In genomic region chrX:47216393-47216925, GRCh38 we compare ENCODE assay signal across 8 cellular contexts. TPM values are rescaled to one million over a fixed set of nuclear protein-coding genes. Genes with fewer than 3 reads are reported as not detected.
DNase-seq lines count a peak whose midpoint lies in the region; ATAC-seq, FAIRE-seq and TF ChIP-seq lines count a peak whose summit lies in the region.

No MANE protein-coding gene starts in this region.

- H2BK5ac ChIP-seq in IMR-90 (ENCODE audit: low read depth, low read length, poor library complexity, severe bottlenecking): no peak overlapping the region

- TF ChIP-seq CTCF in IMR-90 (conservative IDR thresholded peaks at IDR 0.05; ENCODE audit: low read depth, low read length): no peak
- TF ChIP-seq CTCF in breast epithelium (IDR thresholded peaks at IDR 0.05): no peak

- 0 out of 2 replicates have a peak, but pooled peaks cover 5% of the 10 kb centered on the region for H3K36me3 ChIP-seq in ACC112 (ENCODE audit: insufficient read depth, low read length)
- H3K36me3 ChIP-seq in IMR-90 (ENCODE audit: control insufficient read depth, insufficient read depth, low read length): peaks cover 42% of the 10 kb centered on the region
- peaks cover 7% of the 10 kb centered on the region for H3K36me3 ChIP-seq in breast epithelium

- no peak for FAIRE-seq in GM12892 (lab: Jason Lieb, UNC)

- H3K79me1 ChIP-seq in IMR-90 (ENCODE audit: low read depth in 1 of 2, low read length in 2 of 2): peaks cover 0 to 39% of the 10 kb centered on the region in 2 experiments; a peak in 2 of 4 replicates

- peak overlapping the region; percentile 49 to 100 (median 99) for H3K27ac Mint-ChIP-seq in naive thymus-derived CD8-positive, alpha-beta T cell

- H2AFZ ChIP-seq in ACC112 (ENCODE audit: low read length, unreplicated experiment) (no peak overlapping the region), IMR-90 (replicated peaks; ENCODE audit: low read length, poor library complexity) (no peak overlapping the region)

- H3K4me2 ChIP-seq in IMR-90 (ENCODE audit: low read depth, low read length): no peak overlapping the region

- no peak overlapping the region for H3K9ac ChIP-seq in IMR-90 (ENCODE audit: low read depth, low read length)

- H4K5ac ChIP-seq in IMR-90 (ENCODE audit: low read depth, low read length): no peak overlapping the region

- no peak overlapping the region for H2AK5ac ChIP-seq in IMR-90 (ENCODE audit: low read depth, low read length)

- H3K4ac ChIP-seq in IMR-90 (ENCODE audit: low read depth, low read length): no peak overlapping the region

- H3K14ac ChIP-seq in IMR-90 (replicated peaks; ENCODE audit: low read depth, low read length): no peak overlapping the region

- no peak overlapping the region for H3K18ac ChIP-seq in IMR-90 (ENCODE audit: low read depth, low read length)

- H3K9me1 ChIP-seq in IMR-90 (ENCODE audit: insufficient read depth, low read length): peaks cover 26% of the 10 kb centered on the region

- H2BK120ac ChIP-seq in IMR-90 (ENCODE audit: low read depth, low read length): no peak overlapping the region

- peaks cover 31 to 52% (median 36%) of the 10 kb centered on the region in 4 donors for H3K4me1 Mint-ChIP-seq in naive thymus-derived CD8-positive, alpha-beta T cell

- in situ Hi-C loops in IMR-90 (cut with MboI; ENCODE audit: low sequenced_read_pairs): loop anchor here (25.0 kb wide), 1 partner anchor 421 kb away; the partner anchor contains the start of gene CFP

- no peak for TF ChIP-seq POLR2A in IMR-90 (IDR thresholded peaks at IDR 0.05; ENCODE audit: low read depth, low read length)
- TF ChIP-seq POLR2A in breast epithelium (IDR thresholded peaks at IDR 0.05): no peak
- no peak for TF ChIP-seq POLR2A in GM12892 (IDR thresholded peaks at IDR 0.05; ENCODE audit: low read depth, low read length)

- H3K27me3 Mint-ChIP-seq in naive thymus-derived CD8-positive, alpha-beta T cell: no peaks in the 10 kb centered on the region

- H3K9me3 Mint-ChIP-seq in naive thymus-derived CD8-positive, alpha-beta T cell: no peaks in the 10 kb centered on the region

- BruUV-seq in IMR-90 (replicated peaks; lab: Mats Ljungman, UMichigan): no TSS peak

- H2BK20ac ChIP-seq in IMR-90 (ENCODE audit: low read depth, low read length): no peak overlapping the region

- intact Hi-C loops in IMR-90 (cut with micrococcal nuclease): no loop called here
- intact Hi-C loops in breast epithelium (cut with DNase I; ENCODE audit: low total_unique reads): no loop called here

- no peak for DNase-seq in IMR-90
- no peak for DNase-seq in breast epithelium (ENCODE audit: low spot score in 2 of 2)
- DNase-seq in naive thymus-derived CD8-positive, alpha-beta T cell: no peak
- DNase-seq in stimulated activated CD8-positive, alpha-beta memory T cell treated with anti-CD3 and anti-CD28 coated beads, Interleukin-4, amount 100 ng/mL, for 48 hours: no peak
- no peak for DNase-seq in GOT3 (lab: John Stamatoyannopoulos, UW)
- no peak for DNase-seq in GM12892 (ENCODE audit: insufficient read length)

- H2AK9ac ChIP-seq in IMR-90 (replicated peaks; ENCODE audit: low read depth, low read length, poor library complexity): no peak overlapping the region

- no peak for ATAC-seq in IMR-90 (ENCODE audit: low read depth)
- ATAC-seq in naive thymus-derived CD8-positive, alpha-beta T cell: no peak
- ATAC-seq in GM21576 (IDR thresholded peaks at IDR 0.05; ENCODE audit: unreplicated experiment): no peak

- TF ChIP-seq RAD21 in IMR-90 (IDR thresholded peaks at IDR 0.05; ENCODE audit: low read length): no peak

- peaks cover 1 to 43% (median 2%) of the 10 kb centered on the region in 3 donors for H3K36me3 Mint-ChIP-seq in naive thymus-derived CD8-positive, alpha-beta T cell

- H2BK15ac ChIP-seq in IMR-90 (ENCODE audit: low read depth, low read length): no peak overlapping the region

- peaks cover 84% of the 10 kb centered on the region for H4K20me1 ChIP-seq in IMR-90 (ENCODE audit: insufficient read depth, low read length)

- H3K4me3 Mint-ChIP-seq in naive thymus-derived CD8-positive, alpha-beta T cell: peak overlapping the region in 8 of 10 donors; percentile 86 to 98 (median 94)

- no peak overlapping the region for H3K4me3 ChIP-seq in ACC112 (ENCODE audit: low read depth, low read length)
- H3K4me3 ChIP-seq in IMR-90 (ENCODE audit: insufficient read depth, low read depth, low read length): no peak overlapping the region
- no peak overlapping the region for H3K4me3 ChIP-seq in breast epithelium

- no peak overlapping the region for H4K91ac ChIP-seq in IMR-90 (ENCODE audit: insufficient read depth, low read depth, low read length)

- no peaks in the 10 kb centered on the region for H3K9me3 ChIP-seq in IMR-90 (ENCODE audit: control insufficient read depth, insufficient read depth, low read length)
- no peaks in the 10 kb centered on the region for H3K9me3 ChIP-seq in breast epithelium

- H3K4me1 ChIP-seq in ACC112 (ENCODE audit: control insufficient read depth, insufficient read depth, low read length, unreplicated experiment) (peaks cover 28% of the 10 kb centered on the region), IMR-90 (ENCODE audit: control insufficient read depth, insufficient read depth, low read length) (peaks cover 10% of the 10 kb centered on the region; the same call in 1 of the 2 replicates), breast epithelium (peaks cover 6 to 9% of the 10 kb centered on the region in 2 donors)

- CTCF ChIA-PET in IMR-90 (lab: Yijun Ruan, JAX): no interaction called here

- H3K27ac ChIP-seq in ACC112 (ENCODE audit: low read depth, low read length) (peak overlapping the region; percentile 93), IMR-90 (ENCODE audit: insufficient read depth, low read length) (no peak overlapping the region), breast epithelium (peak overlapping the region; percentile 89 to 97)

- no peak overlapping the region for H3K56ac ChIP-seq in IMR-90 (ENCODE audit: extremely low read depth, insufficient read depth, low read length)

- no peak overlapping the region for H3K23ac ChIP-seq in IMR-90 (ENCODE audit: low read depth, low read length)

- 86% methylated on average over 3 of the region's 8 CpGs; no CpG with 5 or more reads in 1 of the 2 experiments for WGBS in IMR-90 (ENCODE audit: extremely low coverage in 2 of 2, insufficient read length in 1 of 2), 2 experiments

- dilution Hi-C loops in IMR-90 (cut with HindIII; ENCODE audit: low sequenced_read_pairs, unreplicated experiment): no loop called here

- no peak overlapping the region for H4K8ac ChIP-seq in IMR-90 (ENCODE audit: low read depth in 2 of 2, low read length in 2 of 2)

- no peaks in the 10 kb centered on the region for H3K27me3 ChIP-seq in ACC112 (ENCODE audit: insufficient read depth, low read length)
- no peaks in the 10 kb centered on the region for H3K27me3 ChIP-seq in IMR-90 (ENCODE audit: control insufficient read depth, insufficient read depth, low read length)
- H3K27me3 ChIP-seq in breast epithelium: no peaks in the 10 kb centered on the region

- H3K79me2 ChIP-seq in ACC112 (ENCODE audit: control insufficient read depth, insufficient read depth, low read length, unreplicated experiment): peaks cover 31% of the 10 kb centered on the region

- POLR2A ChIA-PET in IMR-90 (lab: Charles Lee; ENCODE audit: unreplicated experiment): no interaction called here
- POLR2A ChIA-PET in naive thymus-derived CD8-positive, alpha-beta T cell (lab: Charles Lee): interaction anchor here (1.1 to 1.2 kb wide), 2 partner anchors 17 to 166 kb away, joined by 4 to 5 read pairs; partner anchors contain the start of gene USP11

TF ChIP-seq in IMR-90, 13 proteins besides CTCF, POLR2A, EP300 and RAD21 (continues in another document):
- TF ChIP-seq SMC3 (IDR thresholded peaks at IDR 0.05; ENCODE audit: low read depth, low read length) (no peak), MXI1 (IDR thresholded peaks at IDR 0.05; ENCODE audit: borderline replicate concordance, low read depth, low read length) (no peak), CEBPB (IDR thresholded peaks at IDR 0.05; ENCODE audit: low read depth, low read length) (0 out of 2 replicates have a peak, but pooled peaks have one; percentile 3), BHLHE40 (IDR thresholded peaks at IDR 0.05; ENCODE audit: low read depth, low read length) (0 out of 2 replicates have a peak, but pooled peaks have one; percentile 10), CHD1 (IDR thresholded peaks at IDR 0.05; ENCODE audit: low read depth, low read length) (no peak)

RNA-seq across cellular contexts. Expression of gene CDK16, which starts 2.0 kb away (rescaled TPM):
- total RNA-seq in IMR-90 (2012; rRNA removed): 69.4 and 85.3 TPM in 2 replicates
- 106 and 116 TPM in 2 replicates for polyA plus RNA-seq in IMR-90 (2012; rRNA removed)
- 72.0 and 131 TPM in 2 replicates for polyA plus RNA-seq in IMR-90 (2012; cell fraction: cytosol; rRNA removed)
- polyA plus RNA-seq in IMR-90 (2012; cell fraction: nucleus; rRNA removed; ENCODE audit: low replicate concordance): 187 and 297 TPM in 2 replicates
- total RNA-seq in breast epithelium: 10 to 100 TPM; 65.9 to 80.2 (median 73.1) TPM
- 10 to 100 TPM; 48.2 to 49.0 TPM for total RNA-seq in naive thymus-derived CD8-positive, alpha-beta T cell
- polyA plus RNA-seq in naive thymus-derived CD8-positive, alpha-beta T cell: 10 to 100 TPM in 1 of 3 donors, 1 to 10 TPM in 2; 3.1 to 13.6 (median 6.1) TPM
- 25.7 TPM for polyA plus RNA-seq in GM12892 (2012; ENCODE audit: missing spikeins)

RNA-seq across cellular contexts. Expression of gene USP11, which starts 16.4 kb away (rescaled TPM):
- total RNA-seq in IMR-90 (2012; rRNA removed) (50.5 and 59.7 TPM in 2 replicates), breast epithelium (10 to 100 TPM; 21.3 to 42.0 (median 29.4) TPM)
- polyA plus RNA-seq in IMR-90 (2012; rRNA removed): 33.0 and 33.5 TPM in 2 replicates
- polyA plus RNA-seq in IMR-90 (2012; cell fraction: cytosol; rRNA removed): 18.8 and 25.3 TPM in 2 replicates
- polyA plus RNA-seq in IMR-90 (2012; cell fraction: nucleus; rRNA removed; ENCODE audit: low replicate concordance): 110 and 113 TPM in 2 replicates
- 100 to 1,000 TPM; 191 to 195 TPM for total RNA-seq in naive thymus-derived CD8-positive, alpha-beta T cell
- 100 to 1,000 TPM; 130 to 171 (median 137) TPM for polyA plus RNA-seq in naive thymus-derived CD8-positive, alpha-beta T cell
- polyA plus RNA-seq in GM12892 (2012; ENCODE audit: missing spikeins): 16.1 TPM

RNA-seq across cellular contexts. Expression of gene UBA1, which starts 22.8 kb away (rescaled TPM):
- total RNA-seq in IMR-90 (2012; rRNA removed): 256 and 299 TPM in 2 replicates
- polyA plus RNA-seq in IMR-90 (2012; rRNA removed): 343 and 366 TPM in 2 replicates
- 253 and 341 TPM in 2 replicates for polyA plus RNA-seq in IMR-90 (2012; cell fraction: cytosol; rRNA removed)
- polyA plus RNA-seq in IMR-90 (2012; cell fraction: nucleus; rRNA removed; ENCODE audit: low replicate concordance): 285 and 480 TPM in 2 replicates
- total RNA-seq in breast epithelium: 100 to 1,000 TPM; 109 to 149 (median 141) TPM
- total RNA-seq in naive thymus-derived CD8-positive, alpha-beta T cell: 100 to 1,000 TPM; 122 to 125 TPM
- polyA plus RNA-seq in naive thymus-derived CD8-positive, alpha-beta T cell: 100 to 1,000 TPM; 156 to 176 (median 163) TPM
- polyA plus RNA-seq in GM12892 (2012; ENCODE audit: missing spikeins): 112 TPM
